ENCODE assay signal across 8 cellular contexts in genomic region chr12:43805857-43806736, GRCh38. TPM values are rescaled to one million over a fixed set of nuclear protein-coding genes. Genes with fewer than 3 reads are reported as not detected.
DNase-seq lines count a peak whose midpoint lies in the region; ATAC-seq and TF ChIP-seq lines count a peak whose summit lies in the region.

TWF1 (minus strand) TSS chr12:43806317; CDS start chr12:43806245, 72 bp downstream.

- TF ChIP-seq POLR2A in GM19099 (IDR thresholded peaks at IDR 0.05; ENCODE audit: extremely low read depth, insufficient read length, low read depth): peak; percentile 96

- H3K9ac ChIP-seq in BLaER1 (peak within 1 kb of the TSS; percentile 88), liver (ENCODE audit: low read depth in 1 of 2, low read length in 2 of 2) (peak within 1 kb of the TSS; percentile 91 to 92)

- WGBS in liver: under 1% methylated on average over 89 of the region's 89 CpGs

- no peaks in the 10 kb centered on the region for H3K9me3 Mint-ChIP-seq in dendritic cell treated with granulocyte-macrophage colony-stimulating factor and Interleukin-4, amounts not matched to agents 40 ng/mL and 50 ng/mL, for 4 days

- H3K9me3 ChIP-seq in BLaER1 (no peaks in the 10 kb centered on the region), liver (ENCODE audit: control insufficient read depth in 4 of 4, low read length in 3 of 4) (no peaks in the 10 kb centered on the region)

- H3K27ac Mint-ChIP-seq in dendritic cell treated with granulocyte-macrophage colony-stimulating factor and Interleukin-4, amounts not matched to agents 40 ng/mL and 50 ng/mL, for 4 days: peak within 1 kb of the TSS; percentile 99

- DNase-seq in NCI-H524 treated with DMSO at 0.1 percent for 48 hours (lab: John Stamatoyannopoulos, UW): peak; percentile 20
- peak; percentile 73 to 78 for DNase-seq in activated CD4-positive, alpha-beta T cell treated with anti-CD3 and anti-CD28 coated beads, Interleukin-2, amount 50 U/mL, for 24 hours (ENCODE audit: low read depth in 1 of 2, low spot score in 1 of 2)
- DNase-seq in stimulated activated CD4-positive, alpha-beta T cell treated with anti-CD3 and anti-CD28 coated beads, Interleukin-4, amount 100 ng/mL, for 24 hours: peak; percentile 85

- H3K36me3 Mint-ChIP-seq in dendritic cell treated with granulocyte-macrophage colony-stimulating factor and Interleukin-4, amounts not matched to agents 40 ng/mL and 50 ng/mL, for 4 days (ENCODE audit: low read depth): peaks cover 23% of the 10 kb centered on the region

- H3K4me3 Mint-ChIP-seq in dendritic cell treated with granulocyte-macrophage colony-stimulating factor and Interleukin-4, amounts not matched to agents 40 ng/mL and 50 ng/mL, for 4 days: peak within 1 kb of the TSS; percentile 100

- H3K27ac ChIP-seq in BLaER1 (peak within 1 kb of the TSS; percentile 93), liver (ENCODE audit: low read depth in 1 of 2, low read length in 2 of 2) (peak within 1 kb of the TSS; percentile 98 to 99)

- TF ChIP-seq RAD21 in liver (IDR thresholded peaks at IDR 0.05): peak; percentile 4 to 24

- peaks cover 22% of the 10 kb centered on the region for H3K4me1 Mint-ChIP-seq in dendritic cell treated with granulocyte-macrophage colony-stimulating factor and Interleukin-4, amounts not matched to agents 40 ng/mL and 50 ng/mL, for 4 days (ENCODE audit: low read depth)

- H3K4me1 ChIP-seq in BLaER1 (peaks cover 24% of the 10 kb centered on the region), liver (ENCODE audit: control insufficient read depth in 4 of 4, insufficient read depth in 4 of 4, low read length in 3 of 4) (peaks cover 0 to 16% (median 11%) of the 10 kb centered on the region in 4 donors)

- H3K36me3 ChIP-seq in BLaER1 (peaks cover 16% of the 10 kb centered on the region), liver (ENCODE audit: control insufficient read depth in 4 of 4, insufficient read depth in 3 of 4, low read depth in 1 of 4, low read length in 3 of 4) (peaks cover 0 to 3% (median 2%) of the 10 kb centered on the region in 4 donors)

- H3K27me3 Mint-ChIP-seq in dendritic cell treated with granulocyte-macrophage colony-stimulating factor and Interleukin-4, amounts not matched to agents 40 ng/mL and 50 ng/mL, for 4 days: peaks cover 5% of the 10 kb centered on the region

- H3K4me3 ChIP-seq in BLaER1: peak within 1 kb of the TSS; percentile 84
- H3K4me3 ChIP-seq in liver (ENCODE audit: low read depth in 1 of 3, low read length in 3 of 3): peak within 1 kb of the TSS; percentile 82 to 98 (median 93)

- H3K27me3 ChIP-seq in BLaER1: no peaks in the 10 kb centered on the region
- no peaks in the 10 kb centered on the region for H3K27me3 ChIP-seq in liver (ENCODE audit: control insufficient read depth in 4 of 4, insufficient read depth in 4 of 4, low read length in 3 of 4)

- intact Hi-C loops in dendritic cell treated with granulocyte-macrophage colony-stimulating factor and Interleukin-4, amounts not matched to agents 40 ng/mL and 50 ng/mL, for 4 days (cut with micrococcal nuclease): loop anchor here (1.0 to 2.0 kb wide), 3 partner anchors 30 to 77 kb away; partner anchors contain the start of gene TMEM117

- ATAC-seq in HG03378 (IDR thresholded peaks at IDR 0.05; ENCODE audit: unreplicated experiment): peak; percentile 79

- peaks cover 26% of the 10 kb centered on the region for H4K20me1 ChIP-seq in BLaER1

- peak within 1 kb of the TSS; percentile 80 for H3K4me2 ChIP-seq in BLaER1

- peak; percentile 25 for TF ChIP-seq CTCF in liver (IDR thresholded peaks at IDR 0.05; ENCODE audit: low read depth, low read length, missing input control)

TF ChIP-seq in liver, 16 proteins besides CTCF, POLR2A, EP300 and RAD21:
- peak; percentile 91 for TF ChIP-seq YY1 (IDR thresholded peaks at IDR 0.05)
- TF ChIP-seq GABPA (IDR thresholded peaks at IDR 0.05 in 1 of 2, conservative IDR thresholded peaks at IDR 0.05 in 1 of 2): peak; percentile 22 to 29
- no peak for TF ChIP-seq REST (IDR thresholded peaks at IDR 0.05)
- peak in 1 of 2 donors; percentile 11 for TF ChIP-seq RXRA (IDR thresholded peaks at IDR 0.05)
- no peak for TF ChIP-seq ZBTB33 (IDR thresholded peaks at IDR 0.05)
- peak; percentile 18 for TF ChIP-seq SP1 (IDR thresholded peaks at IDR 0.05)

RNA-seq across cellular contexts. Expression of gene TWF1, which starts in this region (rescaled TPM):
- 10 to 100 TPM; 31.3 to 32.5 TPM for total RNA-seq in liver
- 10 to 100 TPM; 25.6 to 30.7 TPM for polyA plus RNA-seq in liver

Comparison
In these comparisons a context has a peak if more than half of its experiments do, and no peak if none do; other contexts are left out.
1. Peak in every context shown above with its lines: DNase-seq, ATAC-seq, H3K4me3 ChIP-seq and H3K27ac ChIP-seq.
2. DNase-seq: peak in every context shown above with its lines; median percentile 85 in stimulated activated CD4-positive, alpha-beta T cell treated with anti-CD3 and anti-CD28 coated beads, Interleukin-4, amount 100 ng/mL, for 24 hours; 76 in activated CD4-positive, alpha-beta T cell treated with anti-CD3 and anti-CD28 coated beads, Interleukin-2, amount 50 U/mL, for 24 hours; 20 in NCI-H524 treated with DMSO at 0.1 percent for 48 hours.